In the genomic region with DNA sequence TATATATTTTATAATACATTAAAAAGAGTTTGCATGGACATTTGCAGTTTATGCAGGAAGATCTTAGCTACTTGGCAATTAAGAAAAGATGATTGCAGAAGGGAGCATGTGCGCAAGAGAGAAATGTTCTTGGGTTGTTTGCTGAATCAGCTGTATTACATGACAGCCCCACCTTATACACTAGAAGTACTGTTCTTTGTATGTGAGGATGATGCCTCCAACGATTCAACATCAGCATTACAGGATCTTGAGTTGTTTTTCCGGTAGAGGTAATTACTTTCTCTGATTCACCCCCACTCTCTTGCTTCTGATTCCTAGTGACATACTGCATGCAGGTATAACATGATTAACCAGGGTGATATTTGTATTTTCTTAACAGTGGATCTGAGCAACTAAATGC, we compare ENCODE assay signal across 2 cellular contexts.
A peak's percentile ranks its signal among the peaks of the same experiment; 100 is the strongest.
TF ChIP-seq lines count a peak whose summit lies in the region.

No MANE protein-coding gene starts in this region.

TF ChIP-seq in IMR-90, 13 proteins besides CTCF, POLR2A, EP300 and RAD21:
- TF ChIP-seq MAFK (IDR thresholded peaks at IDR 0.05; ENCODE audit: low read depth, low read length) (peak; percentile 82), SMC3 (IDR thresholded peaks at IDR 0.05; ENCODE audit: low read depth, low read length) (no peak)
TF ChIP-seq in IMR-90: peak in this region for 1.

TF ChIP-seq in K562, 482 proteins besides CTCF, POLR2A, EP300 and RAD21:
- TF ChIP-seq, protein P1, sequence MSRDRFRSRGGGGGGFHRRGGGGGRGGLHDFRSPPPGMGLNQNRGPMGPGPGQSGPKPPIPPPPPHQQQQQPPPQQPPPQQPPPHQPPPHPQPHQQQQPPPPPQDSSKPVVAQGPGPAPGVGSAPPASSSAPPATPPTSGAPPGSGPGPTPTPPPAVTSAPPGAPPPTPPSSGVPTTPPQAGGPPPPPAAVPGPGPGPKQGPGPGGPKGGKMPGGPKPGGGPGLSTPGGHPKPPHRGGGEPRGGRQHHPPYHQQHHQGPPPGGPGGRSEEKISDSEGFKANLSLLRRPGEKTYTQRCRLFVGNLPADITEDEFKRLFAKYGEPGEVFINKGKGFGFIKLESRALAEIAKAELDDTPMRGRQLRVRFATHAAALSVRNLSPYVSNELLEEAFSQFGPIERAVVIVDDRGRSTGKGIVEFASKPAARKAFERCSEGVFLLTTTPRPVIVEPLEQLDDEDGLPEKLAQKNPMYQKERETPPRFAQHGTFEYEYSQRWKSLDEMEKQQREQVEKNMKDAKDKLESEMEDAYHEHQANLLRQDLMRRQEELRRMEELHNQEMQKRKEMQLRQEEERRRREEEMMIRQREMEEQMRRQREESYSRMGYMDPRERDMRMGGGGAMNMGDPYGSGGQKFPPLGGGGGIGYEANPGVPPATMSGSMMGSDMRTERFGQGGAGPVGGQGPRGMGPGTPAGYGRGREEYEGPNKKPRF (IDR thresholded peaks at IDR 0.05; ENCODE audit: low read depth, low read length): no peak
- TF ChIP-seq MAFK (IDR thresholded peaks at IDR 0.05; ENCODE audit: low read length) (peak; percentile 30; the same call in 1 of the 2 replicates), POLR2AphosphoS2 (IDR thresholded peaks at IDR 0.05; ENCODE audit: low read length) (no peak), KDM5B (IDR thresholded peaks at IDR 0.05; ENCODE audit: insufficient replicate concordance, low read depth, low read length) (no peak)
- TF ChIP-seq, protein P2, sequence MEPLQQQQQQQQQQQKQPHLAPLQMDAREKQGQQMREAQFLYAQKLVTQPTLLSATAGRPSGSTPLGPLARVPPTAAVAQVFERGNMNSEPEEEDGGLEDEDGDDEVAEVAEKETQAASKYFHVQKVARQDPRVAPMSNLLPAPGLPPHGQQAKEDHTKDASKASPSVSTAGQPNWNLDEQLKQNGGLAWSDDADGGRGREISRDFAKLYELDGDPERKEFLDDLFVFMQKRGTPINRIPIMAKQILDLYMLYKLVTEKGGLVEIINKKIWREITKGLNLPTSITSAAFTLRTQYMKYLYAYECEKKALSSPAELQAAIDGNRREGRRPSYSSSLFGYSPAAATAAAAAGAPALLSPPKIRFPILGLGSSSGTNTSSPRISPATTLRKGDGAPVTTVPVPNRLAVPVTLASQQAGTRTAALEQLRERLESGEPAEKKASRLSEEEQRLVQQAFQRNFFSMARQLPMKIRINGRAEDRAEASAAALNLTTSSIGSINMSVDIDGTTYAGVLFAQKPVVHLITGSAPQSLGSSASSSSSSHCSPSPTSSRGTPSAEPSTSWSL (CRISPR knock-in tag; IDR thresholded peaks at IDR 0.05; ENCODE audit: borderline replicate concordance): no peak
TF ChIP-seq in K562: peak in this region for 1.
